Comparison of ENCODE assay signal across 24 cellular contexts in the genomic region with DNA sequence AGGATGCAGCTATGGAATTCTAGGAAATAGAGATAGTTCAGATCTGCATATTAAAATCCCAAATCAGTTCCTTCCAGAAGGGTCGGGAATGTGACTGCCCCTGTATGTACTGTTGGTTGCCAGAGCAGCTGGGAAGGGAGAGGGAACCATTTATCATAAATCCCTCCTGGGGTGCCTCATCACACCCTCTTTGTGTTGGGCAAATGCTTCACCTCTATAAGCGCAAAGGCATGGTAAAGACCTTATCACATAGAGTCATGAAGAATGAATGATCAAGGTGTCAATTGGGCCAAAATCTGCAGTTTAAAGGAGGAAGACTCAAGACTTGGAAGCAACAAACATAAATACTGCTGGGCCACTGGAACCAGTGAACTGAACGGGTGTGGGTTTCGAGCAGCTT.
DNase-seq lines count a peak whose midpoint lies in the region; TF ChIP-seq lines count a peak whose summit lies in the region.
"Had no signal": no experiment of that assay in that cellular context is flagged by ENCODE, and none has a peak within 500 bp of the region (broad histone marks: within the 10 kb centered on the region; RNA-seq: fewer than 3 reads in every experiment).

No MANE protein-coding gene starts in this region.

- peaks cover 11% of the 10 kb centered on the region for H3K4me1 ChIP-seq in endodermal cell (ENCODE audit: control insufficient read depth, insufficient read depth, low read length)
- H3K4me1 ChIP-seq in neural progenitor cell = peaks cover 8% of the 10 kb centered on the region
- H3K4me1 ChIP-seq: A549; BLaER1 treated with 17β-estradiol and CSF1 and Interleukin-3, amounts not matched to agents 10 nM and 100 nM had no signal

- no peaks in the 10 kb centered on the region for H3K79me2 ChIP-seq in neural progenitor cell (ENCODE audit: low read depth)

- H3K4me1 Mint-ChIP-seq in endodermal cell = peaks cover 3% of the 10 kb centered on the region
- peaks cover 40% of the 10 kb centered on the region for H3K4me1 Mint-ChIP-seq in neural progenitor cell
- no peaks in the 10 kb centered on the region for H3K4me1 Mint-ChIP-seq in CD14-positive monocyte
- H3K4me1 Mint-ChIP-seq: B cell; CD4-positive, alpha-beta memory T cell; CD4-positive, CD25-positive, alpha-beta regulatory T cell; CD8-positive, alpha-beta memory T cell had no signal

- H2AFZ ChIP-seq in neural progenitor cell (replicated peaks) = peak overlapping the region; percentile 10

- no peak overlapping the region for H3K4me2 ChIP-seq in neural progenitor cell
- H3K4me2 ChIP-seq: A549; BLaER1 treated with 17β-estradiol and CSF1 and Interleukin-3, amounts not matched to agents 10 nM and 100 nM had no signal

- TF ChIP-seq CTCF in endodermal cell (conservative IDR thresholded peaks at IDR 0.05) (no peak), neural progenitor cell (IDR thresholded peaks at IDR 0.05) (no peak), CD14-positive monocyte (IDR thresholded peaks at IDR 0.05) (no peak)

- H3K27ac Mint-ChIP-seq in endodermal cell = no peak overlapping the region
- peak overlapping the region; percentile 9 for H3K27ac Mint-ChIP-seq in neural progenitor cell
- no peak overlapping the region for H3K27ac Mint-ChIP-seq in CD14-positive monocyte
- H3K27ac Mint-ChIP-seq: B cell; CD4-positive, alpha-beta memory T cell; CD4-positive, CD25-positive, alpha-beta regulatory T cell; CD8-positive, alpha-beta memory T cell had no signal

- H3K36me3 ChIP-seq in endodermal cell (ENCODE audit: control insufficient read depth, insufficient read depth, low read length) (no peaks in the 10 kb centered on the region), neural progenitor cell (no peaks in the 10 kb centered on the region)
- H3K36me3 ChIP-seq: BLaER1 treated with 17β-estradiol and CSF1 and Interleukin-3, amounts not matched to agents 10 nM and 100 nM had no signal

- H3K9ac ChIP-seq in endodermal cell (ENCODE audit: extremely low read depth, low read length, poor library complexity, severe bottlenecking) (no peak overlapping the region), neural progenitor cell (no peak overlapping the region)
- H3K9ac ChIP-seq: BLaER1 treated with 17β-estradiol and CSF1 and Interleukin-3, amounts not matched to agents 10 nM and 100 nM had no signal

- no peaks in the 10 kb centered on the region for H4K20me1 ChIP-seq in neural progenitor cell (ENCODE audit: low read depth)
- H4K20me1 ChIP-seq: BLaER1 treated with 17β-estradiol and CSF1 and Interleukin-3, amounts not matched to agents 10 nM and 100 nM had no signal

- H3K4me3 Mint-ChIP-seq in endodermal cell (no peak overlapping the region), neural progenitor cell (no peak overlapping the region), CD14-positive monocyte (no peak overlapping the region)
- H3K4me3 Mint-ChIP-seq: B cell; CD4-positive, alpha-beta memory T cell; CD4-positive, CD25-positive, alpha-beta regulatory T cell; CD8-positive, alpha-beta memory T cell had no signal

- 82 to 87% methylated on average over 3 to 4 of the region's 4 CpGs for WGBS in endodermal cell (ENCODE audit: insufficient coverage in 1 of 2, insufficient read length in 1 of 2), 2 experiments

- H3K27me3 ChIP-seq in endodermal cell (ENCODE audit: control insufficient read depth, insufficient read depth, low read length, poor library complexity, severe bottlenecking) (no peaks in the 10 kb centered on the region), neural progenitor cell (no peaks in the 10 kb centered on the region)
- H3K27me3 ChIP-seq: BLaER1 treated with 17β-estradiol and CSF1 and Interleukin-3, amounts not matched to agents 10 nM and 100 nM had no signal

- DNase-seq in NCI-H69 (lab: John Stamatoyannopoulos, UW) (peak; percentile 28), endodermal cell (peak; percentile 58), neural progenitor cell (ENCODE audit: low spot score) (no peak), NAMALWA (ENCODE audit: low spot score) (no peak), CD14-positive monocyte (ENCODE audit: low spot score) (no peak)
- DNase-seq in activated T-cell treated with anti-CD3 and anti-CD28 coated beads, Interleukin-2, amount 50 U/mL, for 1 hour = no peak
- DNase-seq: AML-193; CD4-positive, alpha-beta memory T cell; CD4-positive, CD25-positive, alpha-beta regulatory T cell; CD8-positive, alpha-beta memory T cell; COR-L47; DMS 273 treated with DMSO at 0.1 percent for 48 hours; DMS153; DMS53; DMS79; DND-41; EL; GDM1 had no signal

- H3K27me3 Mint-ChIP-seq in endodermal cell (ENCODE audit: insufficient read depth) (no peaks in the 10 kb centered on the region), neural progenitor cell (ENCODE audit: insufficient read depth, low read depth) (peaks cover 2% of the 10 kb centered on the region), CD14-positive monocyte (ENCODE audit: low read depth in 3 of 3) (peaks cover 9 to 18% (median 14%) of the 10 kb centered on the region in 3 donors)

- peaks cover 6% of the 10 kb centered on the region for H3K9me3 ChIP-seq in endodermal cell (ENCODE audit: control insufficient read depth, low read length)
- no peaks in the 10 kb centered on the region for H3K9me3 ChIP-seq in neural progenitor cell (ENCODE audit: low read depth)
- H3K9me3 ChIP-seq: A549 had no signal

- no peaks in the 10 kb centered on the region for H3F3A ChIP-seq in neural progenitor cell (ENCODE audit: low read depth)

- no peak overlapping the region for H3K4me3 ChIP-seq in endodermal cell (ENCODE audit: low read length)
- H3K4me3 ChIP-seq in neural progenitor cell = no peak overlapping the region
- H3K4me3 ChIP-seq: A549; BLaER1 treated with 17β-estradiol and CSF1 and Interleukin-3, amounts not matched to agents 10 nM and 100 nM; GM12878 had no signal

- H3K9me3 Mint-ChIP-seq in endodermal cell (peaks cover 3% of the 10 kb centered on the region), neural progenitor cell (peaks cover 3% of the 10 kb centered on the region), CD14-positive monocyte (peaks cover 0 to 4% (median 0%) of the 10 kb centered on the region in 7 donors)
- H3K9me3 Mint-ChIP-seq: CD4-positive, alpha-beta memory T cell had no signal

- no peak overlapping the region for H3K27ac ChIP-seq in endodermal cell (ENCODE audit: low read depth, low read length)
- H3K27ac ChIP-seq in neural progenitor cell = no peak overlapping the region
- H3K27ac ChIP-seq: 22Rv1; A549; BLaER1 treated with 17β-estradiol and CSF1 and Interleukin-3, amounts not matched to agents 10 nM and 100 nM; C4-2B had no signal

- intact Hi-C loops in CD14-positive monocyte (cut with micrococcal nuclease) = no loop called here

- no peaks in the 10 kb centered on the region for H3K36me3 Mint-ChIP-seq in endodermal cell (ENCODE audit: low read depth)
- H3K36me3 Mint-ChIP-seq in neural progenitor cell = peaks cover 3% of the 10 kb centered on the region
- no peaks in the 10 kb centered on the region for H3K36me3 Mint-ChIP-seq in CD14-positive monocyte
- H3K36me3 Mint-ChIP-seq: CD4-positive, alpha-beta memory T cell; CD4-positive, CD25-positive, alpha-beta regulatory T cell; CD8-positive, alpha-beta memory T cell had no signal

Comparison
In these comparisons a context has a peak if more than half of its experiments do, and no peak if none do; other contexts are left out.
1. DNase-seq: peak in NCI-H69 (single experiment) and endodermal cell (single experiment); none in neural progenitor cell (single experiment), NAMALWA (single experiment), CD14-positive monocyte (single experiment) and activated T-cell treated with anti-CD3 and anti-CD28 coated beads, Interleukin-2, amount 50 U/mL, for 1 hour (single experiment).